Comparison of ENCODE assay signal across 35 cellular contexts in genomic region chr18:36273347-36273746, GRCh38.
"Had no signal": no experiment of that assay in that cellular context is flagged by ENCODE, and none has a peak within 500 bp of the region (broad histone marks: within the 10 kb centered on the region; RNA-seq: fewer than 3 reads in every experiment).

No MANE protein-coding gene starts in this region.

- H3K9ac ChIP-seq: KMS-11 had no signal

- H3K27me3 ChIP-seq: MG63 had no signal

- H3K9me3 ChIP-seq: MG63 had no signal

- H3K4me3 ChIP-seq: MG63 had no signal

- H3K27ac ChIP-seq: KMS-11 had no signal

- H3K4me2 ChIP-seq: KMS-11 had no signal

- DNase-seq: Karpas-422, Kasumi-1, KG1, MG63, MM.1S, MV-4-11, NCI-H1048, NCI-H1092, NCI-H1092 treated with DMSO at 0.1 percent for 48 hours, NCI-H1105, NCI-H1105 treated with DMSO at 0.1 percent for 48 hours, NCI-H1417, NCI-H1417 treated with DMSO at 0.1 percent for 48 hours, NCI-H1436, NCI-H1436 treated with DMSO at 0.1 percent for 48 hours, NCI-H146, NCI-H1694, NCI-H1694 treated with DMSO at 0.1 percent for 48 hours, NCI-H187, NCI-H187 treated with DMSO at 0.1 percent for 48 hours, NCI-H1930, NCI-H2029, NCI-H2029 treated with DMSO at 0.1 percent for 48 hours, NCI-H2081, NCI-H2081 treated with DMSO at 0.1 percent for 48 hours, NCI-H2107, NCI-H2171, NCI-H2171 treated with DMSO at 0.1 percent for 48 hours, NCI-H2227 treated with DMSO at 0.1 percent for 48 hours, NCI-H226, NCI-H345, NCI-H446, NCI-H446 treated with DMSO at 0.1 percent for 48 hours, NCI-H510A had no signal
